In genomic region chr2:7037340-7038333, GRCh38 we compare ENCODE assay signal across 8 cellular contexts.
DNase-seq lines count a peak whose midpoint lies in the region; ATAC-seq and TF ChIP-seq lines count a peak whose summit lies in the region.

No MANE protein-coding gene starts in this region.

- peak overlapping the region; percentile 52 for H3K27ac Mint-ChIP-seq in CD4-positive, alpha-beta T cell
- no peak overlapping the region for H3K27ac Mint-ChIP-seq in neural progenitor cell

- CTCF ChIA-PET in CD4-positive, alpha-beta T cell (lab: Charles Lee) = no interaction called here

- peaks cover 97% of the 10 kb centered on the region for H3K36me3 Mint-ChIP-seq in CD4-positive, alpha-beta T cell (ENCODE audit: low read depth)
- peaks cover 43% of the 10 kb centered on the region for H3K36me3 Mint-ChIP-seq in neural progenitor cell

- no peak for TF ChIP-seq POLR2A in transverse colon (IDR thresholded peaks at IDR 0.05)

- H3K4me3 Mint-ChIP-seq in CD4-positive, alpha-beta T cell = no peak overlapping the region
- H3K4me3 Mint-ChIP-seq in neural progenitor cell = no peak overlapping the region

- H3K27me3 ChIP-seq in CD4-positive, alpha-beta T cell (ENCODE audit: control insufficient read depth, insufficient read depth, low read length) = no peaks in the 10 kb centered on the region
- no peaks in the 10 kb centered on the region for H3K27me3 ChIP-seq in fibroblast of lung (ENCODE audit: control insufficient read depth, insufficient read depth, low read length)
- H3K27me3 ChIP-seq in neural progenitor cell = no peaks in the 10 kb centered on the region
- no peaks in the 10 kb centered on the region for H3K27me3 ChIP-seq in transverse colon

- H2AFZ ChIP-seq in fibroblast of lung (ENCODE audit: low read length) = no peak overlapping the region
- H2AFZ ChIP-seq in neural progenitor cell (replicated peaks) = no peak overlapping the region

- TF ChIP-seq CTCF in CD4-positive, alpha-beta T cell (IDR thresholded peaks at IDR 0.05) = peak; percentile 75
- TF ChIP-seq CTCF in fibroblast of lung (conservative IDR thresholded peaks at IDR 0.05 in 1 of 2, IDR thresholded peaks at IDR 0.05 in 1 of 2; ENCODE audit: low read depth in 1 of 2, low read length in 2 of 2) = peak; percentile 37 to 88
- TF ChIP-seq CTCF in neural progenitor cell (IDR thresholded peaks at IDR 0.05) = peak; percentile 85
- peak; percentile 63 to 80 (median 64) for TF ChIP-seq CTCF in transverse colon (IDR thresholded peaks at IDR 0.05)

- 59 to 91% methylated on average over 6 to 18 of the region's 18 CpGs for WGBS in transverse colon (ENCODE audit: low coverage in 1 of 2), 2 donors

- no peaks in the 10 kb centered on the region for H3K4me1 ChIP-seq in fibroblast of lung (ENCODE audit: control insufficient read depth, extremely low read depth, insufficient read depth, low read length)
- H3K4me1 ChIP-seq in neural progenitor cell = no peaks in the 10 kb centered on the region
- H3K4me1 ChIP-seq in transverse colon = peaks cover 0 to 5% (median 0%) of the 10 kb centered on the region in 4 donors

- H3K4me3 ChIP-seq in fibroblast of lung (replicated peaks in 1 of 4; ENCODE audit: control extremely low read depth in 1 of 4, insufficient read depth in 1 of 4, low read depth in 3 of 4, low read length in 4 of 4) (no peak overlapping the region), neural progenitor cell (no peak overlapping the region), transverse colon (no peak overlapping the region)

- no peak overlapping the region for H3K27ac ChIP-seq in CD4-positive, alpha-beta T cell (ENCODE audit: low read depth, low read length)
- H3K27ac ChIP-seq in fibroblast of lung (ENCODE audit: insufficient read depth, low read length) = no peak overlapping the region
- H3K27ac ChIP-seq in neural progenitor cell = no peak overlapping the region
- no peak overlapping the region for H3K27ac ChIP-seq in transverse colon

- no peaks in the 10 kb centered on the region for H3K9me3 ChIP-seq in CD4-positive, alpha-beta T cell (ENCODE audit: control insufficient read depth, low read length)
- no peaks in the 10 kb centered on the region for H3K9me3 ChIP-seq in fibroblast of lung (ENCODE audit: control insufficient read depth, insufficient read depth, low read depth, low read length)
- no peaks in the 10 kb centered on the region for H3K9me3 ChIP-seq in neural progenitor cell (ENCODE audit: low read depth)
- no peaks in the 10 kb centered on the region for H3K9me3 ChIP-seq in transverse colon

- H3K4me1 Mint-ChIP-seq in CD4-positive, alpha-beta T cell (ENCODE audit: low read depth) = peaks cover 12% of the 10 kb centered on the region
- peaks cover 15% of the 10 kb centered on the region for H3K4me1 Mint-ChIP-seq in neural progenitor cell

- H3K79me2 ChIP-seq in fibroblast of lung (ENCODE audit: control insufficient read depth, insufficient read depth, low read length) (no peaks in the 10 kb centered on the region), neural progenitor cell (ENCODE audit: low read depth) (no peaks in the 10 kb centered on the region)

- no peaks in the 10 kb centered on the region for H3K9me3 Mint-ChIP-seq in CD4-positive, alpha-beta T cell
- H3K9me3 Mint-ChIP-seq in neural progenitor cell = no peaks in the 10 kb centered on the region

- POLR2A ChIA-PET in CD4-positive, alpha-beta T cell (lab: Charles Lee) = no interaction called here

- no peaks in the 10 kb centered on the region for H4K20me1 ChIP-seq in fibroblast of lung (ENCODE audit: control insufficient read depth, extremely low read depth, insufficient read depth, low read length)
- no peaks in the 10 kb centered on the region for H4K20me1 ChIP-seq in neural progenitor cell (ENCODE audit: low read depth)

- peak; percentile 26 to 57 (median 46) for DNase-seq in CD4-positive, alpha-beta T cell
- peak; percentile 63 for DNase-seq in NOMO-1 treated with DMSO at 0.1 percent for 48 hours (lab: John Stamatoyannopoulos, UW; ENCODE audit: unreplicated experiment)
- DNase-seq in activated T-cell treated with anti-CD3 and anti-CD28 coated beads, Interleukin-2, amount 50 U/mL, for 1 hour = peak; percentile 59
- DNase-seq in fibroblast of lung (ENCODE audit: low read depth in 2 of 2) = peak; percentile 50 to 74
- peak; percentile 74 for DNase-seq in neural progenitor cell (ENCODE audit: low spot score)
- DNase-seq in transverse colon = peak; percentile 72

- H3K4me2 ChIP-seq in fibroblast of lung (ENCODE audit: extremely low read depth, insufficient read depth, low read length) = no peak overlapping the region
- no peak overlapping the region for H3K4me2 ChIP-seq in neural progenitor cell

- intact Hi-C loops in CD4-positive, alpha-beta T cell (cut with DNase I, micrococcal nuclease) = loop anchor here in 1 of 2 experiments (1.0 to 2.0 kb wide), 2 partner anchors 47 to 1647 kb away; no protein-coding TSS in a partner anchor
- intact Hi-C loops in transverse colon (cut with DNase I; ENCODE audit: low total_unique reads) = no loop called here

- no peaks in the 10 kb centered on the region for H3K36me3 ChIP-seq in fibroblast of lung (ENCODE audit: control insufficient read depth, insufficient read depth, low read length)
- H3K36me3 ChIP-seq in neural progenitor cell = no peaks in the 10 kb centered on the region
- H3K36me3 ChIP-seq in transverse colon = no peaks in the 10 kb centered on the region

- no peak for TF ChIP-seq EP300 in transverse colon (IDR thresholded peaks at IDR 0.05; ENCODE audit: low read depth)

- H3K9ac ChIP-seq in fibroblast of lung (ENCODE audit: insufficient read depth, low read length) (no peak overlapping the region), neural progenitor cell (no peak overlapping the region)

- in situ Hi-C loops in transverse colon (cut with MboI; ENCODE audit: low pct_ligation_motif_present in 1 of 4, low pct_unique_long_range_greater_than_20kb in 1 of 4, low sequenced_read_pairs in 3 of 4) = no loop called here

- no peaks in the 10 kb centered on the region for H3F3A ChIP-seq in neural progenitor cell (ENCODE audit: low read depth)

- ATAC-seq in CD4-positive, alpha-beta T cell (ENCODE audit: poor library complexity) = peak; percentile 94
- peak; percentile 98 for ATAC-seq in GM19035 (IDR thresholded peaks at IDR 0.05; ENCODE audit: unreplicated experiment)
- ATAC-seq in HG03196 (IDR thresholded peaks at IDR 0.05; ENCODE audit: unreplicated experiment) = peak; percentile 79

- no peaks in the 10 kb centered on the region for H3K27me3 Mint-ChIP-seq in CD4-positive, alpha-beta T cell
- no peaks in the 10 kb centered on the region for H3K27me3 Mint-ChIP-seq in neural progenitor cell (ENCODE audit: insufficient read depth, low read depth)
